Comparison of ENCODE assay signal across 15 cellular contexts in the genomic region with DNA sequence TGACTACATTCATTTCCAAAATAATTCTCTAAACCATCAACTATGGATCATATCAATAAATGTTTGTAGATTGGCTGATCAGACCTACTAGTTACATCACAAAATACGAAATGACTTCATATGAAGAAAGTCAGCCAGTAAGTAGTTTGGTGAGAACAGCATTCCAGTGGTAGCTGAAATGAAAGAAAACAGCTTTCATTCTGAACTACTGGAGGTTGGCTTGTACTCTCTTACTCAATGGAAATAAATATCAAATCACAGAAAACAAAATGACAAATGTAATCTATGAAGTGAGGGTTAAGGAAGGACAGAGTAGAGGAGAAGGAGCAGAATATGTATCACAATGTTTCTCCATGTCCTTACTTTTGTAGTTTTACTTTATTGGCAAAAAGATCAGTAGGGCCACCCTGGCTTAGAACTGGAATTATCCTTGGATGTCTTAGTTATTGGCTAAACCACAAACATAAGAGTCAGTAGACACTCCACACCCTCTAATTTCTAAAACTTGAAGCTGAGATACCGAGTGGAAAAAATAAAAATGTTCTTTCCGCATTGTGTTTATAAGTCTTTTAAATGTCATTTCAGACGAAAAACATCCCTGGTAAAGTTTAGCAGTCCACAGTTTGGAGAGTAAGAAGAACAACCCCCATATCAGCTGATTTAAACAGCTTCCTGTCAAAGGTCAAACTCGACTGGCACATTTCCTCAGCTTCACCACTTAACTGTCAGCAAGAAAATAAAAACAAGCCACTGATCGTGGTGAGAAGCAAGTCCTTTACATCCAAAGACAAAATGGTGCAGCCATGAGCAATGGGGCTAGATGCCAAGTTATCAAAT.
DNase-seq lines count a peak whose midpoint lies in the region; ATAC-seq and TF ChIP-seq lines count a peak whose summit lies in the region.
"Had no signal": no experiment of that assay in that cellular context is flagged by ENCODE, and none has a peak within 500 bp of the region (broad histone marks: within the 10 kb centered on the region; RNA-seq: fewer than 3 reads in every experiment).

No MANE protein-coding gene starts in this region.

- no peaks in the 10 kb centered on the region for H3K27me3 Mint-ChIP-seq in CD8-positive, alpha-beta T cell (ENCODE audit: low read depth)
- H3K27me3 Mint-ChIP-seq in activated CD4-positive, alpha-beta memory T cell treated with anti-CD3 and anti-CD28 coated beads for 36 hours, result no peaks in the 10 kb centered on the region
- no peaks in the 10 kb centered on the region for H3K27me3 Mint-ChIP-seq in nephron progenitor cell (ENCODE audit: low read depth, poor library complexity)
- H3K27me3 Mint-ChIP-seq: CD4-positive, alpha-beta T cell had no signal

- H3K27ac Mint-ChIP-seq in CD8-positive, alpha-beta T cell, result peak overlapping the region; percentile 5
- H3K27ac Mint-ChIP-seq in activated CD4-positive, alpha-beta memory T cell treated with anti-CD3 and anti-CD28 coated beads for 36 hours, result peak overlapping the region; percentile 5
- peak overlapping the region; percentile 3 for H3K27ac Mint-ChIP-seq in nephron progenitor cell
- H3K27ac Mint-ChIP-seq: CD4-positive, alpha-beta T cell had no signal

- ATAC-seq in CD8-positive, alpha-beta T cell, result no peak
- no peak for ATAC-seq in HG03354 (IDR thresholded peaks at IDR 0.05; ENCODE audit: poor library complexity, severe bottlenecking, unreplicated experiment)

- CTCF ChIA-PET in CD8-positive, alpha-beta T cell (lab: Charles Lee), result interaction anchor here (1.4 to 2.7 kb wide), 3 partner anchors 8 to 88 kb away, joined by 3 to 19 read pairs (median 6); no protein-coding TSS in a partner anchor
- CTCF ChIA-PET in activated CD4-positive, alpha-beta memory T cell treated with anti-CD3 and anti-CD28 coated beads for 36 hours (lab: Charles Lee), result interaction anchor here (0.9 to 2.7 kb wide), 9 partner anchors 17 to 265 kb away, joined by 3 to 21 read pairs (median 5); partner anchors contain the start of gene CREB3L2

- no peaks in the 10 kb centered on the region for H3K27me3 ChIP-seq in CD8-positive, alpha-beta T cell (ENCODE audit: insufficient read depth, low read length)
- H3K27me3 ChIP-seq in H7 (ENCODE audit: control insufficient read depth, insufficient read depth, low read length), result no peaks in the 10 kb centered on the region

- TF ChIP-seq CTCF in CD8-positive, alpha-beta T cell (IDR thresholded peaks at IDR 0.05), result no peak
- TF ChIP-seq CTCF in fibroblast of villous mesenchyme (IDR thresholded peaks at IDR 0.05; ENCODE audit: insufficient read depth, low read depth, low read length), result no peak
- no peak for TF ChIP-seq CTCF in nephron progenitor cell (IDR thresholded peaks at IDR 0.05)

- DNase-seq in CD8-positive, alpha-beta T cell, result no peak
- no peak for DNase-seq in activated CD4-positive, alpha-beta memory T cell treated with anti-CD3 and anti-CD28 coated beads for 36 hours
- peak; percentile 93 for DNase-seq in fibroblast of villous mesenchyme (ENCODE audit: low read depth)
- no peak for DNase-seq in nephron progenitor cell
- DNase-seq in H7, result no peak
- DNase-seq in posterior vena cava (ENCODE audit: low spot score), result no peak
- no peak for DNase-seq in CD1c-positive myeloid dendritic cell (ENCODE audit: extremely low spot score)
- DNase-seq: activated T-cell treated with anti-CD3 and anti-CD28 coated beads for 4 hours; CD4-positive, alpha-beta T cell; central memory CD4-positive, alpha-beta T cell; Karpas-422; NCI-H2171 treated with DMSO at 0.1 percent for 48 hours; retina; T1000 had no signal

- H3K4me1 Mint-ChIP-seq in CD8-positive, alpha-beta T cell (ENCODE audit: low read depth), result peaks cover 20% of the 10 kb centered on the region
- H3K4me1 Mint-ChIP-seq in activated CD4-positive, alpha-beta memory T cell treated with anti-CD3 and anti-CD28 coated beads for 36 hours (ENCODE audit: low read depth), result peaks cover 45% of the 10 kb centered on the region
- peaks cover 30% of the 10 kb centered on the region for H3K4me1 Mint-ChIP-seq in nephron progenitor cell

- no peaks in the 10 kb centered on the region for H3K9me3 ChIP-seq in CD8-positive, alpha-beta T cell (ENCODE audit: low read length)

- H3K4me3 ChIP-seq in CD8-positive, alpha-beta T cell (ENCODE audit: low read depth, low read length), result no peak overlapping the region
- H3K4me3 ChIP-seq in fibroblast of villous mesenchyme (ENCODE audit: low read depth, low read length), result no peak overlapping the region
- no peak overlapping the region for H3K4me3 ChIP-seq in H7 (ENCODE audit: insufficient read depth, low read depth, low read length)

- POLR2A ChIA-PET in CD8-positive, alpha-beta T cell (lab: Charles Lee), result no interaction called here
- POLR2A ChIA-PET in activated CD4-positive, alpha-beta memory T cell treated with anti-CD3 and anti-CD28 coated beads for 36 hours (lab: Charles Lee), result no interaction called here

- no peaks in the 10 kb centered on the region for H3K4me1 ChIP-seq in CD8-positive, alpha-beta T cell (ENCODE audit: insufficient read depth, low read length)

- H3K36me3 ChIP-seq in CD8-positive, alpha-beta T cell (ENCODE audit: insufficient read depth, low read length), result no peaks in the 10 kb centered on the region
- H3K36me3 ChIP-seq in H7 (replicated peaks; ENCODE audit: control insufficient read depth, insufficient read depth, low read length), result peaks cover under 1% of the 10 kb centered on the region; the same call in 1 of the 2 replicates

- no peak overlapping the region for H3K27ac ChIP-seq in CD8-positive, alpha-beta T cell (ENCODE audit: low read depth, low read length)

- H3K4me3 Mint-ChIP-seq in CD8-positive, alpha-beta T cell, result no peak overlapping the region
- H3K4me3 Mint-ChIP-seq in activated CD4-positive, alpha-beta memory T cell treated with anti-CD3 and anti-CD28 coated beads for 36 hours, result no peak overlapping the region
- H3K4me3 Mint-ChIP-seq in nephron progenitor cell, result no peak overlapping the region
- H3K4me3 Mint-ChIP-seq: CD4-positive, alpha-beta T cell had no signal

- peaks cover 43% of the 10 kb centered on the region for H3K36me3 Mint-ChIP-seq in CD8-positive, alpha-beta T cell
- peaks cover 20% of the 10 kb centered on the region for H3K36me3 Mint-ChIP-seq in activated CD4-positive, alpha-beta memory T cell treated with anti-CD3 and anti-CD28 coated beads for 36 hours
- H3K36me3 Mint-ChIP-seq in nephron progenitor cell (ENCODE audit: low read depth), result peaks cover 86% of the 10 kb centered on the region

- intact Hi-C loops in CD8-positive, alpha-beta T cell (cut with DNase I, micrococcal nuclease), result no loop called here
- intact Hi-C loops in activated CD4-positive, alpha-beta memory T cell treated with anti-CD3 and anti-CD28 coated beads for 36 hours (cut with micrococcal nuclease), result loop anchor here (5.0 kb wide), 1 partner anchor 831 kb away; no protein-coding TSS in a partner anchor
- intact Hi-C loops in posterior vena cava (cut with DNase I), result no loop called here

- no peaks in the 10 kb centered on the region for H3K9me3 Mint-ChIP-seq in CD8-positive, alpha-beta T cell
- no peaks in the 10 kb centered on the region for H3K9me3 Mint-ChIP-seq in activated CD4-positive, alpha-beta memory T cell treated with anti-CD3 and anti-CD28 coated beads for 36 hours
- H3K9me3 Mint-ChIP-seq in nephron progenitor cell, result peaks cover 9% of the 10 kb centered on the region
- H3K9me3 Mint-ChIP-seq: CD4-positive, alpha-beta T cell had no signal
